Comparison of ENCODE assay signal across 7 cellular contexts in genomic region chr2:113791697-113792590, GRCh38. TPM values are rescaled to one million over a fixed set of nuclear protein-coding genes. Genes with fewer than 3 reads are reported as not detected.
DNase-seq lines count a peak whose midpoint lies in the region; ATAC-seq lines count a peak whose summit lies in the region.

No MANE protein-coding gene starts in this region.

- H2AK5ac ChIP-seq in mesenchymal stem cell (ENCODE audit: low read length, severe bottlenecking): no peak overlapping the region

- H2AFZ ChIP-seq in mesenchymal stem cell (ENCODE audit: low read depth, low read length): no peak overlapping the region

- H2BK5ac ChIP-seq in mesenchymal stem cell (ENCODE audit: low read depth, low read length, poor library complexity, severe bottlenecking): peak overlapping the region; percentile 85

- H3K4me3 ChIP-seq in mesenchymal stem cell (ENCODE audit: insufficient read depth in 1 of 2, low read depth in 1 of 2, low read length in 2 of 2): peak overlapping the region in 1 of 2 experiments; percentile 21

- H3K79me1 ChIP-seq in mesenchymal stem cell (replicated peaks; ENCODE audit: low read length, poor library complexity, severe bottlenecking): no peaks in the 10 kb centered on the region

- DNase-seq in SK-MEL-5 (ENCODE audit: low read depth, low spot score): peak; percentile 16
- DNase-seq in mesenchymal stem cell: peak; percentile 20
- DNase-seq in NCI-H345 (lab: John Stamatoyannopoulos, UW): no peak
- no peak for DNase-seq in activated CD8-positive, alpha-beta memory T cell treated with anti-CD3 and anti-CD28 coated beads, Interleukin-2, amount 50 U/mL, for 48 hours

- 82% methylated on average over 4 of the region's 5 CpGs for WGBS in mesenchymal stem cell

- no peak overlapping the region for H4K8ac ChIP-seq in mesenchymal stem cell (ENCODE audit: low read length)

- H4K91ac ChIP-seq in mesenchymal stem cell (ENCODE audit: low read length): no peak overlapping the region

- H3K36me3 ChIP-seq in mesenchymal stem cell (ENCODE audit: control insufficient read depth in 1 of 2, insufficient read depth in 2 of 2, low read depth in 1 of 2, low read length in 2 of 2): no peaks in the 10 kb centered on the region

- no peak overlapping the region for H3K14ac ChIP-seq in mesenchymal stem cell (ENCODE audit: low read length in 2 of 2)

- H3K4me1 ChIP-seq in mesenchymal stem cell (ENCODE audit: control insufficient read depth, insufficient read depth, low read depth, low read length): peaks cover 16% of the 10 kb centered on the region

- peak overlapping the region; percentile 96 for H3K27ac ChIP-seq in mesenchymal stem cell (ENCODE audit: low read length, poor library complexity, severe bottlenecking)

- no peak overlapping the region for H3K4me2 ChIP-seq in mesenchymal stem cell (ENCODE audit: low read length, poor library complexity, severe bottlenecking)

- H2BK15ac ChIP-seq in mesenchymal stem cell (ENCODE audit: low read depth, poor library complexity, severe bottlenecking): no peak overlapping the region

- H3K23ac ChIP-seq in mesenchymal stem cell (ENCODE audit: low read length in 2 of 2): no peak overlapping the region

- H3K4ac ChIP-seq in mesenchymal stem cell (ENCODE audit: low read depth in 1 of 2, low read length in 2 of 2): no peak overlapping the region

- in situ Hi-C loops in SK-MEL-5 (cut with HindIII; ENCODE audit: low pct_unique_long_range_greater_than_20kb, low sequenced_read_pairs): no loop called here

- H3K9ac ChIP-seq in mesenchymal stem cell (ENCODE audit: low read length): peak overlapping the region; percentile 4

- no peak overlapping the region for H2BK120ac ChIP-seq in mesenchymal stem cell (ENCODE audit: low read depth, low read length)

- ATAC-seq in GM18870 (IDR thresholded peaks at IDR 0.05; ENCODE audit: unreplicated experiment) (peak; percentile 98), HG02678 (IDR thresholded peaks at IDR 0.05; ENCODE audit: unreplicated experiment) (peak; percentile 96), esophagus mucosa (no peak)

- H2BK12ac ChIP-seq in mesenchymal stem cell (ENCODE audit: low read length in 2 of 2): no peak overlapping the region

- no peaks in the 10 kb centered on the region for H3K27me3 ChIP-seq in mesenchymal stem cell (ENCODE audit: control insufficient read depth in 1 of 2, insufficient read depth in 1 of 2, low read length in 2 of 2)

- no peaks in the 10 kb centered on the region for H3K9me3 ChIP-seq in mesenchymal stem cell (ENCODE audit: control insufficient read depth, low read length)

- no peak overlapping the region for H3K18ac ChIP-seq in mesenchymal stem cell (ENCODE audit: low read depth in 1 of 2, low read length in 2 of 2)

RNA-seq across cellular contexts. Expression of gene SLC35F5, which starts 35.5 kb away (rescaled TPM):
- 117 and 133 TPM in 2 replicates for total RNA-seq in SK-MEL-5 (2014; rRNA removed; shearing (Covaris generic))
- 41.0 and 50.1 TPM in 2 replicates for polyA plus RNA-seq in SK-MEL-5 (2015; cell fraction: cytosol; rRNA removed)
- polyA plus RNA-seq in SK-MEL-5 (2015; cell fraction: nucleus; rRNA removed): 76.4 and 87.4 TPM in 2 replicates
- 46.0 TPM for polyA plus RNA-seq in mesenchymal stem cell (2013, experiment 1 of 2)
- 48.9 TPM for polyA plus RNA-seq in mesenchymal stem cell (2013, experiment 2 of 2)
- total RNA-seq in esophagus mucosa: 48.0 TPM

Comparison
In these comparisons a context has a peak if more than half of its experiments do, and no peak if none do; other contexts are left out.
1. DNase-seq: peak in SK-MEL-5 (single experiment) and mesenchymal stem cell (single experiment); none in NCI-H345 (single experiment) and activated CD8-positive, alpha-beta memory T cell treated with anti-CD3 and anti-CD28 coated beads, Interleukin-2, amount 50 U/mL, for 48 hours (single experiment).